In genomic region chr11:133360860-133361688, GRCh38 we compare ENCODE assay signal across 27 cellular contexts.
"Had no signal": no experiment of that assay in that cellular context is flagged by ENCODE, and none has a peak within 500 bp of the region (broad histone marks: within the 10 kb centered on the region; RNA-seq: fewer than 3 reads in every experiment).

No MANE protein-coding gene starts in this region.

- ATAC-seq: activated T-cell treated with anti-CD3 and anti-CD28 coated beads, Interleukin-2, amount 50 U/mL, for 72 hours; heart left ventricle; WTC11 had no signal

- H3K27me3 ChIP-seq: brain microvascular endothelial cell, heart left ventricle had no signal

- H3K4me1 ChIP-seq: heart left ventricle had no signal

- H3K36me3 Mint-ChIP-seq: activated naive CD8-positive, alpha-beta T cell; WTC11 had no signal

- H3K36me3 ChIP-seq: brain microvascular endothelial cell, heart left ventricle had no signal

- H3K4me3 ChIP-seq: heart left ventricle had no signal

- H3K9me3 ChIP-seq: heart left ventricle had no signal

- H3K27me3 Mint-ChIP-seq: activated CD4-positive, alpha-beta memory T cell treated with anti-CD3 and anti-CD28 coated beads, Interleukin-2, amount 10 ng/mL, durations not matched to agents 7 days and 5 days; activated CD4-positive, alpha-beta T cell treated with anti-CD3 and anti-CD28 coated beads, Interleukin-2, amount 10 ng/mL, durations not matched to agents 7 days and 5 days; activated T-cell treated with anti-CD3 and anti-CD28 coated beads, Interleukin-2, amount 50 U/mL, for 24 hours; central memory CD8-positive, alpha-beta T cell had no signal

- H3K27ac ChIP-seq: brain microvascular endothelial cell, epithelial cell of prostate, heart left ventricle, VCaP had no signal

- H3K27ac Mint-ChIP-seq: activated CD4-positive, alpha-beta memory T cell treated with anti-CD3 and anti-CD28 coated beads, Interleukin-2, amount 10 ng/mL, durations not matched to agents 7 days and 5 days; activated CD4-positive, alpha-beta T cell treated with anti-CD3 and anti-CD28 coated beads, Interleukin-2, amount 10 ng/mL, durations not matched to agents 7 days and 5 days; activated naive CD8-positive, alpha-beta T cell; activated T-cell treated with anti-CD3 and anti-CD28 coated beads, Interleukin-2, amount 50 U/mL, for 24 hours; activated T-cell treated with anti-CD3 and anti-CD28 coated beads, Interleukin-2, amount 50 U/mL, for 72 hours; WTC11 had no signal

- DNase-seq: activated CD4-positive, alpha-beta memory T cell treated with anti-CD3 and anti-CD28 coated beads, Interleukin-2, amount 10 ng/mL, durations not matched to agents 7 days and 5 days; activated CD4-positive, alpha-beta T cell treated with anti-CD3 and anti-CD28 coated beads for 1 hour; activated CD4-positive, alpha-beta T cell treated with anti-CD3 and anti-CD28 coated beads for 4 hours; activated CD4-positive, alpha-beta T cell treated with anti-CD3 and anti-CD28 coated beads, Interleukin-2, amount 10 ng/mL, durations not matched to agents 7 days and 5 days; activated CD4-positive, alpha-beta T cell treated with anti-CD3 and anti-CD28 coated beads, Interleukin-2, amount 50 U/mL, for 4 hours; activated CD8-positive, alpha-beta memory T cell treated with anti-CD3 and anti-CD28 coated beads, Interleukin-2, amount 50 U/mL, for 48 hours; activated gamma-delta T cell; activated naive CD4-positive, alpha-beta T cell; activated naive CD4-positive, alpha-beta T cell treated with anti-CD3 and anti-CD28 coated beads, Interleukin-2, amount 50 U/mL, for 16 hours; activated T-cell treated with anti-CD3 and anti-CD28 coated beads for 4 hours; activated T-cell treated with anti-CD3 and anti-CD28 coated beads, Interleukin-2, amount 50 U/mL, for 24 hours; activated T-cell treated with anti-CD3 and anti-CD28 coated beads, Interleukin-2, amount 50 U/mL, for 72 hours; amniotic stem cell; anterior cingulate cortex; brain microvascular endothelial cell; cortex of kidney; dermis blood vessel endothelial cell; effector CD4-positive, alpha-beta T cell; foreskin fibroblast; glutamatergic neuron; heart left ventricle; T-helper 2 cell had no signal

- H3K9me3 Mint-ChIP-seq: activated T-cell treated with anti-CD3 and anti-CD28 coated beads, Interleukin-2, amount 50 U/mL, for 24 hours; activated T-cell treated with anti-CD3 and anti-CD28 coated beads, Interleukin-2, amount 50 U/mL, for 72 hours; WTC11 had no signal

- H3K4me1 Mint-ChIP-seq: activated CD4-positive, alpha-beta memory T cell treated with anti-CD3 and anti-CD28 coated beads, Interleukin-2, amount 10 ng/mL, durations not matched to agents 7 days and 5 days; activated CD4-positive, alpha-beta T cell treated with anti-CD3 and anti-CD28 coated beads, Interleukin-2, amount 10 ng/mL, durations not matched to agents 7 days and 5 days; central memory CD8-positive, alpha-beta T cell; WTC11 had no signal

- H3K4me3 Mint-ChIP-seq: activated CD4-positive, alpha-beta memory T cell treated with anti-CD3 and anti-CD28 coated beads, Interleukin-2, amount 10 ng/mL, durations not matched to agents 7 days and 5 days; activated CD4-positive, alpha-beta T cell treated with anti-CD3 and anti-CD28 coated beads, Interleukin-2, amount 10 ng/mL, durations not matched to agents 7 days and 5 days; activated naive CD8-positive, alpha-beta T cell; activated T-cell treated with anti-CD3 and anti-CD28 coated beads, Interleukin-2, amount 50 U/mL, for 24 hours; activated T-cell treated with anti-CD3 and anti-CD28 coated beads, Interleukin-2, amount 50 U/mL, for 72 hours; central memory CD8-positive, alpha-beta T cell; WTC11 had no signal
